In genomic region chrX:37455381-37455780, GRCh38 we compare ENCODE assay signal across 22 cellular contexts.
DNase-seq lines count a peak whose midpoint lies in the region; ATAC-seq and TF ChIP-seq lines count a peak whose summit lies in the region.
"Had no signal": no experiment of that assay in that cellular context is flagged by ENCODE, and none has a peak within 500 bp of the region (broad histone marks: within the 10 kb centered on the region; RNA-seq: fewer than 3 reads in every experiment).

No MANE protein-coding gene starts in this region.

- H4K20me1 ChIP-seq in PC-3 (ENCODE audit: low read length): no peaks in the 10 kb centered on the region

- no peaks in the 10 kb centered on the region for H3K36me3 ChIP-seq in A673 (ENCODE audit: insufficient read depth, low read length, poor library complexity, severe bottlenecking)
- no peaks in the 10 kb centered on the region for H3K36me3 ChIP-seq in PC-3 (ENCODE audit: low read depth, low read length)
- H3K36me3 ChIP-seq: cardiac muscle cell, tibial nerve had no signal

- no peaks in the 10 kb centered on the region for H3K27me3 Mint-ChIP-seq in type B pancreatic cell

- peak; percentile 37 for DNase-seq in A673 (ENCODE audit: low spot score)
- peak; percentile 12 for DNase-seq in KBM-7
- peak; percentile 53 for DNase-seq in PC-3
- DNase-seq in foreskin keratinocyte: peak in 1 of 2 donors; percentile 7
- DNase-seq in activated CD4-positive, alpha-beta T cell treated with anti-CD3 and anti-CD28 coated beads, Interleukin-2, amount 50 U/mL, for 48 hours: no peak
- no peak for DNase-seq in activated T-cell treated with anti-CD3 and anti-CD28 coated beads, Interleukin-2, amount 50 U/mL, for 1 hour
- no peak for DNase-seq in type B pancreatic cell (ENCODE audit: extremely low spot score, unreplicated experiment)
- no peak for DNase-seq in GM10248 (ENCODE audit: extremely low spot score)
- DNase-seq: activated CD4-positive, alpha-beta T cell treated with anti-CD3 and anti-CD28 coated beads, Interleukin-2, amount 50 U/mL, for 1 hour; activated gamma-delta T cell; C1 segment of cervical spinal cord; GDM1; MV-4-11; NCI-H1930; NCI-H748 treated with DMSO at 0.1 percent for 48 hours; stimulated activated CD4-positive, alpha-beta T cell treated with anti-CD3 and anti-CD28 coated beads, Interleukin-1b, Interleukin-23, amount 100 ng/mL, for 48 hours; stimulated activated naive CD8-positive, alpha-beta T cell treated with anti-CD3 and anti-CD28 coated beads, Interleukin-15, Interleukin-2, amounts not matched to agents 100 U/mL and 50 U/mL, for 24 hours had no signal

- intact Hi-C loops in A673 (cut with micrococcal nuclease; ENCODE audit: unreplicated experiment): no loop called here
- intact Hi-C loops in PC-3 (cut with micrococcal nuclease): no loop called here

- H3K4me1 ChIP-seq in A673 (ENCODE audit: insufficient read depth, low read length, poor library complexity, severe bottlenecking): peaks cover 5% of the 10 kb centered on the region
- peaks cover 31% of the 10 kb centered on the region for H3K4me1 ChIP-seq in PC-3 (ENCODE audit: insufficient read depth, low read length)
- peaks cover 27% of the 10 kb centered on the region for H3K4me1 ChIP-seq in foreskin keratinocyte
- H3K4me1 ChIP-seq: tibial nerve had no signal

- H3K9ac ChIP-seq in PC-3 (ENCODE audit: low read length): no peak overlapping the region

- CTCF ChIA-PET in A673 (lab: Charles Lee) (no interaction called here), PC-3 (lab: Charles Lee) (interaction anchor here (0.5 kb wide), 1 partner anchor 107 kb away, joined by 7 read pairs; no protein-coding TSS in a partner anchor), GM10248 (lab: Yijun Ruan, JAX) (no interaction called here)

- no peaks in the 10 kb centered on the region for H3F3A ChIP-seq in PC-3 (ENCODE audit: low read length, unreplicated experiment)

- in situ Hi-C loops in KBM-7 (cut with MboI; ENCODE audit: low pct_unique_long_range_greater_than_20kb, low sequenced_read_pairs): no loop called here

- peak overlapping the region; percentile 71 for H2AFZ ChIP-seq in PC-3 (ENCODE audit: low read length)

- H3K27me3 ChIP-seq in A673 (replicated peaks; ENCODE audit: insufficient read depth, low read depth, low read length, poor library complexity): no peaks in the 10 kb centered on the region
- no peaks in the 10 kb centered on the region for H3K27me3 ChIP-seq in PC-3 (ENCODE audit: low read length)
- no peaks in the 10 kb centered on the region for H3K27me3 ChIP-seq in foreskin keratinocyte
- H3K27me3 ChIP-seq: cardiac muscle cell, tibial nerve had no signal

- H3K27ac Mint-ChIP-seq in type B pancreatic cell: no peak overlapping the region
- H3K27ac Mint-ChIP-seq: IgD-negative memory B cell, nephron had no signal

- no peaks in the 10 kb centered on the region for H3K4me1 Mint-ChIP-seq in type B pancreatic cell (ENCODE audit: unreplicated experiment)
- H3K4me1 Mint-ChIP-seq: nephron had no signal

- BruUV-seq in A673 (replicated peaks; lab: Mats Ljungman, UMichigan): no TSS peak
- BruUV-seq in PC-3 (replicated peaks; lab: Mats Ljungman, UMichigan): TSS peak; percentile 62

- H3K79me2 ChIP-seq in PC-3 (ENCODE audit: low read length): no peaks in the 10 kb centered on the region

- POLR2A ChIA-PET in A673 (lab: Charles Lee; ENCODE audit: low non-redundant PET): no interaction called here
- POLR2A ChIA-PET in PC-3 (lab: Charles Lee; ENCODE audit: unreplicated experiment): no interaction called here
- POLR2A ChIA-PET in GM10248 (lab: Yijun Ruan, JAX): no interaction called here

- peak; percentile 50 for ATAC-seq in PC-3
- peak; percentile 5 for ATAC-seq in foreskin keratinocyte
- ATAC-seq: stimulated activated naive CD8-positive, alpha-beta T cell treated with anti-CD3 and anti-CD28 coated beads, Interleukin-15, Interleukin-2, amounts not matched to agents 100 U/mL and 50 U/mL, for 24 hours had no signal

- peak overlapping the region; percentile 65 for H3K4me2 ChIP-seq in PC-3 (ENCODE audit: low read length)

- H3K36me3 Mint-ChIP-seq in type B pancreatic cell: no peaks in the 10 kb centered on the region
- H3K36me3 Mint-ChIP-seq: IgD-negative memory B cell had no signal

- H3K9me3 Mint-ChIP-seq in type B pancreatic cell: no peaks in the 10 kb centered on the region

- no peak for TF ChIP-seq CTCF in A673 (conservative IDR thresholded peaks at IDR 0.05; ENCODE audit: low read depth, low read length)
- no peak for TF ChIP-seq CTCF in PC-3 (conservative IDR thresholded peaks at IDR 0.05; ENCODE audit: low read depth, low read length)
- no peak for TF ChIP-seq CTCF in foreskin keratinocyte (conservative IDR thresholded peaks at IDR 0.05)
- no peak for TF ChIP-seq CTCF in type B pancreatic cell (conservative IDR thresholded peaks at IDR 0.05)
- no peak for TF ChIP-seq CTCF in GM10248 (IDR thresholded peaks at IDR 0.05; ENCODE audit: control extremely low read depth, extremely low read depth, low read depth, missing control alignments)

- H3K4me3 Mint-ChIP-seq in type B pancreatic cell: no peak overlapping the region
- H3K4me3 Mint-ChIP-seq: IgD-negative memory B cell, nephron had no signal

- H3K9me2 ChIP-seq in PC-3 (replicated peaks; ENCODE audit: low read length): no peaks in the 10 kb centered on the region

- H3K27ac ChIP-seq in A673 (ENCODE audit: low read depth, low read length, poor library complexity, severe bottlenecking) (no peak overlapping the region), PC-3 (ENCODE audit: low read length) (peak overlapping the region; percentile 82), foreskin keratinocyte (peak overlapping the region; percentile 56)
- H3K27ac ChIP-seq: cardiac muscle cell, HL-60, tibial nerve had no signal

- H3K9me3 ChIP-seq in A673 (ENCODE audit: low read depth, low read length, poor library complexity, severe bottlenecking) (no peaks in the 10 kb centered on the region), PC-3 (ENCODE audit: low read length) (no peaks in the 10 kb centered on the region)
- H3K9me3 ChIP-seq: tibial nerve had no signal

- H3K4me3 ChIP-seq in A673 (ENCODE audit: low read depth, low read length, poor library complexity, severe bottlenecking) (no peak overlapping the region), PC-3 (ENCODE audit: low read length) (peak overlapping the region; percentile 18; the same call in 1 of the 2 replicates)
- H3K4me3 ChIP-seq: cardiac muscle cell, tibial nerve had no signal

Comparison
In these comparisons a context has a peak if more than half of its experiments do, and no peak if none do; other contexts are left out.
1. DNase-seq: peak in A673 (single experiment), KBM-7 (single experiment) and PC-3 (single experiment); none in activated CD4-positive, alpha-beta T cell treated with anti-CD3 and anti-CD28 coated beads, Interleukin-2, amount 50 U/mL, for 48 hours (0 of 2), activated T-cell treated with anti-CD3 and anti-CD28 coated beads, Interleukin-2, amount 50 U/mL, for 1 hour (single experiment), type B pancreatic cell (single experiment) and GM10248 (single experiment).